In the genomic region with DNA sequence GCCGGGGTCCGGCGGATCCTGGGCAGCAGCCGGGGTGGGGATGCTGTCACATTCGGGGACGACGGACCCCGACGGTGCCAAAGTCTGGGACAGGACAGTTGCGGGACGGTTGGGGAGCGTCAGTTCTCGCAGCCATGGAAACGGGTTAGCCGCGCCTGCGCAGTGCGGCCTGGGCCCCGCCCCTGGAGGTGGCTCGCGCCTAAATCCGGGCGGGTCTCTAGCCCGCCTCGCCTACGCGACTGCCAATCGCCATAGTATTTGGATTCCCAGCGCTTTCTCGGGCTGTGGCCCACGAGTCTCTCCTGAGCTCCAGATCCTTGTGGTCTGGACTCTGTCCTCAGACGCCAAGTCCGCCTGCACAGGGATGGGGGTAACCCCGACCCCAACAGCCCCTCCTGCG, we compare ENCODE assay signal across 8 cellular contexts. TPM values are rescaled to one million over a fixed set of nuclear protein-coding genes. Genes with fewer than 3 reads are reported as not detected.
DNase-seq lines count a peak whose midpoint lies in the region; ATAC-seq, FAIRE-seq and TF ChIP-seq lines count a peak whose summit lies in the region.

Gene ZMYND10 (minus strand): TSS at position 147 of the 400 bp plus-strand sequence. CDS start 153 bp downstream, outside the sequence.

- H3K36me3 ChIP-seq in ACC112 (ENCODE audit: insufficient read depth, low read length) (no peaks in the 10 kb centered on the region), keratinocyte (ENCODE audit: control insufficient read depth in 2 of 2, extremely low read depth in 1 of 2, insufficient read depth in 2 of 2, low read length in 2 of 2) (peaks cover 7 to 10% of the 10 kb centered on the region in 2 experiments)

- no peak for TF ChIP-seq CTCF in VCaP (conservative IDR thresholded peaks at IDR 0.05)
- TF ChIP-seq CTCF in keratinocyte (optimal IDR thresholded peaks at IDR 0.05 in 1 of 3, IDR thresholded peaks at IDR 0.05 in 1 of 3, conservative IDR thresholded peaks at IDR 0.05 in 1 of 3; ENCODE audit: extremely low read depth in 1 of 3, insufficient read depth in 2 of 3, low read length in 3 of 3) = no peak

- H3K79me2 ChIP-seq in ACC112 (ENCODE audit: control insufficient read depth, insufficient read depth, low read length, unreplicated experiment) (peaks cover 11% of the 10 kb centered on the region), keratinocyte (ENCODE audit: control insufficient read depth, insufficient read depth, low read length) (peaks cover 3% of the 10 kb centered on the region)

- peak within 1 kb of the TSS; percentile 54 for H3K9ac ChIP-seq in keratinocyte (ENCODE audit: control insufficient read depth, extremely low read depth, insufficient read depth, low read length)

- no peaks in the 10 kb centered on the region for H4K20me1 ChIP-seq in keratinocyte (ENCODE audit: control insufficient read depth, extremely low read depth, insufficient read depth, low read length)

- H3K9me1 ChIP-seq in keratinocyte (ENCODE audit: control insufficient read depth, extremely low read depth, insufficient read depth, low read length) = no peaks in the 10 kb centered on the region

- in situ Hi-C loops in T47D (cut with HindIII; ENCODE audit: low pct_unique_long_range_greater_than_20kb, low sequenced_read_pairs) = no loop called here

- ATAC-seq in HG03342 (IDR thresholded peaks at IDR 0.05; ENCODE audit: unreplicated experiment) (peak; percentile 33), HG02571 (IDR thresholded peaks at IDR 0.05; ENCODE audit: unreplicated experiment) (no peak), GM21367 (IDR thresholded peaks at IDR 0.05; ENCODE audit: unreplicated experiment) (no peak)

- no peaks in the 10 kb centered on the region for H3K9me3 ChIP-seq in keratinocyte (ENCODE audit: control insufficient read depth, low read depth, low read length)

- H3K4me1 ChIP-seq in ACC112 (ENCODE audit: control insufficient read depth, insufficient read depth, low read length, unreplicated experiment) (peaks cover 9% of the 10 kb centered on the region), keratinocyte (ENCODE audit: control insufficient read depth, extremely low read depth, insufficient read depth, low read length) (peaks cover 22% of the 10 kb centered on the region)

- H2AFZ ChIP-seq in ACC112 (ENCODE audit: low read length, unreplicated experiment) = peak within 1 kb of the TSS; percentile 83
- peak within 1 kb of the TSS; percentile 88 for H2AFZ ChIP-seq in keratinocyte (ENCODE audit: control insufficient read depth, low read length)

- DNase-seq in T47D (ENCODE audit: low read depth in 1 of 2, low spot score in 1 of 2) (peak; percentile 75 to 84), keratinocyte (ENCODE audit: low read depth, low spot score) (no peak)
- DNase-seq in stimulated activated CD4-positive, alpha-beta T cell treated with anti-CD3 and anti-CD28 coated beads, Interleukin-2, amount 100 ng/mL, for 24 hours = peak; percentile 76 to 87

- no peaks in the 10 kb centered on the region for H3K27me3 ChIP-seq in ACC112 (ENCODE audit: insufficient read depth, low read length)
- no peaks in the 10 kb centered on the region for H3K27me3 ChIP-seq in keratinocyte (ENCODE audit: control insufficient read depth, extremely low read depth, insufficient read depth, low read length)

- FAIRE-seq in keratinocyte (lab: Jason Lieb, UNC) = no peak

- peak within 1 kb of the TSS; percentile 70 for H3K4me3 ChIP-seq in ACC112 (ENCODE audit: low read depth, low read length)
- peak within 1 kb of the TSS; percentile 19 to 67 (median 58) for H3K4me3 ChIP-seq in keratinocyte (ENCODE audit: control insufficient read depth in 2 of 3, extremely low read depth in 1 of 3, insufficient read depth in 2 of 3, low read depth in 1 of 3, low read length in 3 of 3)

- dilution Hi-C loops in keratinocyte (cut with MboI; ENCODE audit: extremely low pct_ligation_motif_present, low sequenced_read_pairs) = no loop called here

- peak within 1 kb of the TSS; percentile 93 for H3K4me2 ChIP-seq in keratinocyte (ENCODE audit: control insufficient read depth, extremely low read depth, insufficient read depth, low read depth, low read length)

- H3K27ac ChIP-seq in ACC112 (ENCODE audit: low read depth, low read length) (no peak within 1 kb of the TSS), VCaP (peak within 1 kb of the TSS; percentile 58), keratinocyte (ENCODE audit: control insufficient read depth, insufficient read depth, low read length) (no peak within 1 kb of the TSS)

RNA-seq across cellular contexts. Expression of gene ZMYND10, which starts in this region (rescaled TPM):
- 0.10 to 0.21 TPM (median 0.15 TPM) in 3 replicates for polyA plus RNA-seq in keratinocyte
- not detected for polyA plus RNA-seq in keratinocyte (2011; ENCODE audit: low read depth)
- 0.05 and 0.19 TPM in 2 replicates for polyA plus RNA-seq in keratinocyte (2011; cell fraction: cytosol; rRNA removed)
- polyA plus RNA-seq in keratinocyte (2011; cell fraction: nucleus; rRNA removed) = 0.40 and 0.41 TPM in 2 replicates
- 0.16 and 0.48 TPM in 2 replicates for polyA plus RNA-seq in keratinocyte (2012; ENCODE audit: low replicate concordance)
- not detected in 3 replicates for polyA minus RNA-seq in keratinocyte
- not detected for polyA minus RNA-seq in keratinocyte (2011; cell fraction: cytosol; rRNA and poly(A)+ RNA removed)
- not detected in 2 replicates for polyA minus RNA-seq in keratinocyte (2011; cell fraction: nucleus; rRNA and poly(A)+ RNA removed)
